In the genomic region with DNA sequence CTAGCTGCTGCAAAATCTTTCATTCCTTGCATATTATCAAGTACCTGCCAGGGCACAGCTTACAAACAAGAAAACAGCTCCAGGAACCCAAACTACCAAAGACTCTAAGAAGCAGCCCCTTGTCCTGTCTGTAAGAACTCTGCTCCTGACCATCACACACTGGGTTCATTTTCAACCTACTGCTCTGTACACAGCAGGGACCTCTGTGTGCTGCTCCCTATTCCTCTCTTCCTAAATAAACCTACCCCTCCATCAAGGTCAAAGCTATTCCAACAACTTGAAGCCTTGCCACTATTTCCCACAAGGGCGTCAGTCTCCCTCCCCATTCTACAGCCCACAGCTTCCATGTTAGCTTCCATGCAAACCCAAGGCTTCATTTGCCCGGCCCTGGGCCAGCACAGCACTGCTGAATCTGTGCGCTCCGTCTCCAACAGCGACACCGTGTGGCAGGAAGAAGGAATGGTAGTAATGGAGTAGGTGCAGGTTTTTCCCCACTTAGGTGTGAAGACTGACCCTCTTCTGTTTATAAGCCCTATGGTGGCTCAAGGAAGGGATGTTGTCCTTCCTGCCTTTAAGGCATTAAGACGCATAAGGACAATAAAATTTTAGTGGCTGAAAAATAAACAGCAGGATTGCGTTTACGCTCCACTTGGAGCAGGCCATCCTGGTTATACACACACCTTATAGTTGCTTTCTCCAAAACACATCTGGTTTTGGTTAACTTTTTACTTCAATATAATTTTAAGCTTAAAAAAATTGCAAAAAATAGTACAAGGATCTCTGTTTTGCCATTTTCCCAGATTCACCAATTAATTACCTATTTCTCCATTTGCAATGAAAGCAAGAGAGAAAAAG, we compare ENCODE assay signal across 9 cellular contexts.
DNase-seq lines count a peak whose midpoint lies in the region; ATAC-seq and TF ChIP-seq lines count a peak whose summit lies in the region.
"Had no signal": no experiment of that assay in that cellular context is flagged by ENCODE, and none has a peak within 500 bp of the region (broad histone marks: within the 10 kb centered on the region; RNA-seq: fewer than 3 reads in every experiment).

No MANE protein-coding gene starts in this region.

- intact Hi-C loops in posterior vena cava (cut with DNase I): loop anchor here (5.0 to 10.0 kb wide), 2 partner anchors 181 to 543 kb away; no protein-coding TSS in a partner anchor

- H3K4me1 Mint-ChIP-seq in activated CD8-positive, alpha-beta T cell treated with anti-CD3 and anti-CD28 coated beads, Interleukin-2, amount 10 ng/mL, durations not matched to agents 7 days and 5 days (ENCODE audit: low read depth): no peaks in the 10 kb centered on the region
- no peaks in the 10 kb centered on the region for H3K4me1 Mint-ChIP-seq in glutamatergic neuron (ENCODE audit: low read depth, unreplicated experiment)
- H3K4me1 Mint-ChIP-seq: T-cell had no signal

- CTCF ChIA-PET in activated CD8-positive, alpha-beta T cell treated with anti-CD3 and anti-CD28 coated beads, Interleukin-2, amount 10 ng/mL, durations not matched to agents 7 days and 5 days (lab: Charles Lee): interaction anchor here (0.6 to 2.2 kb wide), 11 partner anchors 10 to 897 kb away, joined by 3 to 18 read pairs (median 4); a partner anchor contains a TSS

- H3K4me3 Mint-ChIP-seq in activated CD8-positive, alpha-beta T cell treated with anti-CD3 and anti-CD28 coated beads, Interleukin-2, amount 10 ng/mL, durations not matched to agents 7 days and 5 days: no peak overlapping the region
- H3K4me3 Mint-ChIP-seq in glutamatergic neuron (ENCODE audit: unreplicated experiment): no peak overlapping the region
- H3K4me3 Mint-ChIP-seq: T-cell had no signal

- peaks cover 8% of the 10 kb centered on the region for H3K9me3 Mint-ChIP-seq in activated CD8-positive, alpha-beta T cell treated with anti-CD3 and anti-CD28 coated beads, Interleukin-2, amount 10 ng/mL, durations not matched to agents 7 days and 5 days (ENCODE audit: insufficient read depth)
- peaks cover 7% of the 10 kb centered on the region for H3K9me3 Mint-ChIP-seq in glutamatergic neuron (ENCODE audit: unreplicated experiment)

- TF ChIP-seq CTCF in glutamatergic neuron (IDR thresholded peaks at IDR 0.05; ENCODE audit: partially characterized antibody, unreplicated experiment): peak; percentile 97

- peak; percentile 78 for DNase-seq in COLO829 (ENCODE audit: low spot score)
- peak; percentile 3 for DNase-seq in NCI-H2171 (lab: John Stamatoyannopoulos, UW)
- peak; percentile 52 for DNase-seq in activated CD8-positive, alpha-beta T cell treated with anti-CD3 and anti-CD28 coated beads, Interleukin-2, amount 10 ng/mL, durations not matched to agents 7 days and 5 days
- DNase-seq in glutamatergic neuron: peak; percentile 81
- DNase-seq in posterior vena cava (ENCODE audit: low spot score): peak; percentile 91
- DNase-seq in GM19240 (ENCODE audit: insufficient read length, low spot score): no peak

- ATAC-seq in GM21367 (IDR thresholded peaks at IDR 0.05; ENCODE audit: unreplicated experiment): peak; percentile 77
- peak; percentile 63 for ATAC-seq in activated CD8-positive, alpha-beta T cell treated with anti-CD3 and anti-CD28 coated beads, Interleukin-2, amount 10 ng/mL, durations not matched to agents 7 days and 5 days
- no peak for ATAC-seq in HG03442 (IDR thresholded peaks at IDR 0.05; ENCODE audit: unreplicated experiment)
- ATAC-seq: T-cell had no signal

- H3K36me3 Mint-ChIP-seq in activated CD8-positive, alpha-beta T cell treated with anti-CD3 and anti-CD28 coated beads, Interleukin-2, amount 10 ng/mL, durations not matched to agents 7 days and 5 days (ENCODE audit: low read depth): no peaks in the 10 kb centered on the region
- no peaks in the 10 kb centered on the region for H3K36me3 Mint-ChIP-seq in glutamatergic neuron (ENCODE audit: unreplicated experiment)
- H3K36me3 Mint-ChIP-seq: T-cell had no signal

- POLR2A ChIA-PET in activated CD8-positive, alpha-beta T cell treated with anti-CD3 and anti-CD28 coated beads, Interleukin-2, amount 10 ng/mL, durations not matched to agents 7 days and 5 days (lab: Charles Lee): no interaction called here

- peaks cover 12% of the 10 kb centered on the region for H3K27me3 Mint-ChIP-seq in activated CD8-positive, alpha-beta T cell treated with anti-CD3 and anti-CD28 coated beads, Interleukin-2, amount 10 ng/mL, durations not matched to agents 7 days and 5 days (ENCODE audit: low read depth)
- peaks cover 2% of the 10 kb centered on the region for H3K27me3 Mint-ChIP-seq in glutamatergic neuron (ENCODE audit: unreplicated experiment)
- H3K27me3 Mint-ChIP-seq: T-cell had no signal

- no peak overlapping the region for H3K27ac Mint-ChIP-seq in activated CD8-positive, alpha-beta T cell treated with anti-CD3 and anti-CD28 coated beads, Interleukin-2, amount 10 ng/mL, durations not matched to agents 7 days and 5 days
- H3K27ac Mint-ChIP-seq in glutamatergic neuron (ENCODE audit: unreplicated experiment): no peak overlapping the region
- H3K27ac Mint-ChIP-seq: T-cell had no signal
